In the genomic region with DNA sequence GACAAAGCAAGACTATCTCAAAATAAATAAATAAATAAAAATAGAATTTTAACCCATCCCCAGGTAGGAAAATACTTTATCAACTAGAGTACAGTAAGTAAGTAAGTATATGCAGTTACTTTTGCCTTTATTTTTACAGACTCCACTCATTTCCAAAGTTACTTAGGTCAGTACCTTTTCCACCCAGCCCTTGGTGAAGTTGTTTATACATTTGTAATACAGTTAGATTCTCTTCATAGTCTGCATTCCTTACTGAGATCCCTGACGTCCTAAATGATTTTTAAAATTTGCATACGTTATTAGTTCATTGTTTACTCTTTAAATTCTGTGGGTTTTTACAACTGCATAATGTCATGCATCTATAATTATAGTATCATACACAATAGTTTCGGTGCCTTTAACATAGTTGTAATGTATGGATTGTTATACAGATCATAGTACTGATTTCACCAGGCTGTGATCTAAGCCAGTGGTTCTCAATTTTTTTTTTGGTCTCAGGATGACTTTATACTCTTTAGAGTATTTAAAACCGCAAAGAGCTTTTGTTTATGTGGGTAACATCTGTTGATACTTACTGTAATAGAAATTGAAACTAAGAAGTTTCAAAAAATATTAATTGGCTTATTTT, we compare ENCODE assay signal across 12 cellular contexts. TPM values are rescaled to one million over a fixed set of nuclear protein-coding genes. Genes with fewer than 3 reads are reported as not detected.
A peak's percentile ranks its signal among the peaks of the same experiment; 100 is the strongest.
DNase-seq lines count a peak whose midpoint lies in the region; ATAC-seq and TF ChIP-seq lines count a peak whose summit lies in the region.
"Had no signal": no experiment of that assay in that cellular context is flagged by ENCODE, and none has a peak within 500 bp of the region (broad histone marks: within the 10 kb centered on the region; RNA-seq: fewer than 3 reads in every experiment).

No MANE protein-coding gene starts in this region.

- H3K36me3 ChIP-seq in SU-DHL-6 (ENCODE audit: low read length) (peaks cover 7% of the 10 kb centered on the region; the same call in 1 of the 2 replicates), smooth muscle cell (ENCODE audit: low read depth) (no peaks in the 10 kb centered on the region)
- H3K36me3 ChIP-seq: vagina had no signal

- 65% methylated on average over 4 of the region's 4 CpGs for WGBS in smooth muscle cell (ENCODE audit: low lambda C conversion rate)

- H3K27me3 ChIP-seq in SU-DHL-6 (ENCODE audit: low read length) (no peaks in the 10 kb centered on the region), smooth muscle cell (ENCODE audit: low read depth) (no peaks in the 10 kb centered on the region)
- H3K27me3 ChIP-seq: vagina had no signal

- peak; percentile 87 for ATAC-seq in activated CD4-positive, alpha-beta T cell treated with anti-CD3 and anti-CD28 coated beads for 36 hours
- ATAC-seq in HG02798 (IDR thresholded peaks at IDR 0.05; ENCODE audit: poor library complexity, unreplicated experiment) (peak; percentile 91), GM19324 (IDR thresholded peaks at IDR 0.05; ENCODE audit: low FRiP score, unreplicated experiment) (no peak)
- ATAC-seq: A549 had no signal

- H4K20me1 ChIP-seq in SU-DHL-6 (ENCODE audit: low read depth, low read length) = no peaks in the 10 kb centered on the region
- no peaks in the 10 kb centered on the region for H4K20me1 ChIP-seq in smooth muscle cell (ENCODE audit: low read depth)

- CTCF ChIA-PET in activated CD4-positive, alpha-beta T cell treated with anti-CD3 and anti-CD28 coated beads for 36 hours (lab: Charles Lee) = interaction anchor here (0.8 to 1.7 kb wide), 3 partner anchors 9 to 88 kb away, joined by 3 read pairs; no protein-coding TSS in a partner anchor

- H3K27ac ChIP-seq in SU-DHL-6 (ENCODE audit: low read depth, low read length) (peak overlapping the region; percentile 46), smooth muscle cell (ENCODE audit: low read depth) (no peak overlapping the region)
- H3K27ac ChIP-seq: A549, vagina had no signal

- no peaks in the 10 kb centered on the region for H3K4me1 ChIP-seq in smooth muscle cell (ENCODE audit: low read depth)
- H3K4me1 ChIP-seq: vagina had no signal

- H3K9me2 ChIP-seq in SU-DHL-6 (replicated peaks; ENCODE audit: insufficient read depth, low read length) = no peaks in the 10 kb centered on the region

- H3K4me3 Mint-ChIP-seq in activated CD4-positive, alpha-beta T cell treated with anti-CD3 and anti-CD28 coated beads for 36 hours = peak overlapping the region; percentile 26
- H3K4me3 Mint-ChIP-seq: nephron progenitor cell had no signal

- H3K4me2 ChIP-seq in SU-DHL-6 (ENCODE audit: low read depth, low read length, poor library complexity, severe bottlenecking) = peak overlapping the region; percentile 46
- peak overlapping the region; percentile 8 for H3K4me2 ChIP-seq in smooth muscle cell
- H3K4me2 ChIP-seq: A549 had no signal

- no peak for DNase-seq in activated CD4-positive, alpha-beta T cell treated with anti-CD3 and anti-CD28 coated beads for 36 hours
- no peak for DNase-seq in activated CD4-positive, alpha-beta T cell treated with anti-CD3 and anti-CD28 coated beads, Interleukin-2, amount 50 U/mL, for 4 hours
- DNase-seq in smooth muscle cell (lab: John Stamatoyannopoulos, UW; ENCODE audit: unreplicated experiment) (no peak), NCI-H1105 (lab: John Stamatoyannopoulos, UW) (no peak)
- no peak for DNase-seq in effector CD8-positive, alpha-beta T cell (lab: John Stamatoyannopoulos, UW)
- DNase-seq: nephron progenitor cell had no signal

- peaks cover 26% of the 10 kb centered on the region for H3K36me3 Mint-ChIP-seq in activated CD4-positive, alpha-beta T cell treated with anti-CD3 and anti-CD28 coated beads for 36 hours (ENCODE audit: low read depth)

- H3K9me3 ChIP-seq in SU-DHL-6 (ENCODE audit: insufficient read depth, low read length) = no peaks in the 10 kb centered on the region
- no peaks in the 10 kb centered on the region for H3K9me3 ChIP-seq in smooth muscle cell (replicated peaks; ENCODE audit: low read depth)
- H3K9me3 ChIP-seq: A549, vagina had no signal

- H3F3A ChIP-seq in SU-DHL-6 (ENCODE audit: insufficient read depth) (peaks cover 16% of the 10 kb centered on the region; the same call in 1 of the 2 replicates), smooth muscle cell (ENCODE audit: low read depth) (no peaks in the 10 kb centered on the region)

- peaks cover 28% of the 10 kb centered on the region for H3K4me1 Mint-ChIP-seq in activated CD4-positive, alpha-beta T cell treated with anti-CD3 and anti-CD28 coated beads for 36 hours
- H3K4me1 Mint-ChIP-seq: brain, nephron progenitor cell had no signal

- H3K9me3 Mint-ChIP-seq in activated CD4-positive, alpha-beta T cell treated with anti-CD3 and anti-CD28 coated beads for 36 hours (ENCODE audit: low read depth) = no peaks in the 10 kb centered on the region
- H3K9me3 Mint-ChIP-seq: brain, nephron progenitor cell had no signal

- H2AFZ ChIP-seq in SU-DHL-6 (ENCODE audit: low read depth, low read length, severe bottlenecking) (no peak overlapping the region), smooth muscle cell (ENCODE audit: low read depth) (no peak overlapping the region)

- no peak for TF ChIP-seq CTCF in SU-DHL-6 (IDR thresholded peaks at IDR 0.05; ENCODE audit: insufficient read depth, low read length, poor library complexity, severe bottlenecking)
- no peak for TF ChIP-seq CTCF in smooth muscle cell (IDR thresholded peaks at IDR 0.05; ENCODE audit: borderline replicate concordance, insufficient read depth, poor library complexity, severe bottlenecking)

- H3K27me3 Mint-ChIP-seq in activated CD4-positive, alpha-beta T cell treated with anti-CD3 and anti-CD28 coated beads for 36 hours = no peaks in the 10 kb centered on the region
- H3K27me3 Mint-ChIP-seq: brain had no signal

- H3K79me2 ChIP-seq in SU-DHL-6 (ENCODE audit: insufficient read depth, low read length) (peaks cover 39% of the 10 kb centered on the region), smooth muscle cell (ENCODE audit: low read depth) (peaks cover 3% of the 10 kb centered on the region)

- POLR2A ChIA-PET in activated CD4-positive, alpha-beta T cell treated with anti-CD3 and anti-CD28 coated beads for 36 hours (lab: Charles Lee) = interaction anchor here (0.7 kb wide), 1 partner anchor 41 kb away, joined by 3 read pairs; no protein-coding TSS in a partner anchor

- intact Hi-C loops in activated CD4-positive, alpha-beta T cell treated with anti-CD3 and anti-CD28 coated beads for 36 hours (cut with DNase I, micrococcal nuclease) = loop anchor here (1.0 to 2.0 kb wide), 2 partner anchors 9 to 42 kb away; no protein-coding TSS in a partner anchor

- H3K27ac Mint-ChIP-seq in activated CD4-positive, alpha-beta T cell treated with anti-CD3 and anti-CD28 coated beads for 36 hours = peak overlapping the region; percentile 59
- H3K27ac Mint-ChIP-seq: brain, nephron progenitor cell had no signal

- H3K9ac ChIP-seq in SU-DHL-6 (ENCODE audit: low read length) = no peak overlapping the region
- H3K9ac ChIP-seq in smooth muscle cell (ENCODE audit: low read depth) = no peak overlapping the region

- no peak overlapping the region for H3K4me3 ChIP-seq in SU-DHL-6 (ENCODE audit: insufficient read depth, low read length, poor library complexity, severe bottlenecking)
- H3K4me3 ChIP-seq in smooth muscle cell = no peak overlapping the region
- H3K4me3 ChIP-seq: A549, vagina had no signal

RNA-seq across cellular contexts. Expression of a gene that starts 10.4 kb away (rescaled TPM):
- 10 to 100 TPM; 14.2 to 15.1 TPM for total RNA-seq in activated CD4-positive, alpha-beta T cell treated with anti-CD3 and anti-CD28 coated beads for 36 hours
- 4.9 and 8.5 TPM in 2 replicates for total RNA-seq in smooth muscle cell
- 3.5 and 4.5 TPM in 2 replicates for polyA plus RNA-seq in smooth muscle cell

RNA-seq across cellular contexts. Expression of a gene that starts 10.6 kb away (rescaled TPM):
- 1 to 10 TPM; 4.8 to 5.7 TPM for total RNA-seq in activated CD4-positive, alpha-beta T cell treated with anti-CD3 and anti-CD28 coated beads for 36 hours
- total RNA-seq in smooth muscle cell = 13.8 and 19.7 TPM in 2 replicates
- polyA plus RNA-seq in smooth muscle cell = 10.1 and 13.2 TPM in 2 replicates

RNA-seq across cellular contexts. Expression of a gene that starts 41.3 kb away (rescaled TPM):
- total RNA-seq in activated CD4-positive, alpha-beta T cell treated with anti-CD3 and anti-CD28 coated beads for 36 hours = 100 to 1,000 TPM in 1 of 2 experiments, 10 to 100 TPM in 1; 84.0 to 106 TPM
- total RNA-seq in smooth muscle cell = 25.9 and 30.3 TPM in 2 replicates
- polyA plus RNA-seq in smooth muscle cell = 21.0 and 22.9 TPM in 2 replicates
